Comparison of ENCODE assay signal across 8 cellular contexts in the genomic region with DNA sequence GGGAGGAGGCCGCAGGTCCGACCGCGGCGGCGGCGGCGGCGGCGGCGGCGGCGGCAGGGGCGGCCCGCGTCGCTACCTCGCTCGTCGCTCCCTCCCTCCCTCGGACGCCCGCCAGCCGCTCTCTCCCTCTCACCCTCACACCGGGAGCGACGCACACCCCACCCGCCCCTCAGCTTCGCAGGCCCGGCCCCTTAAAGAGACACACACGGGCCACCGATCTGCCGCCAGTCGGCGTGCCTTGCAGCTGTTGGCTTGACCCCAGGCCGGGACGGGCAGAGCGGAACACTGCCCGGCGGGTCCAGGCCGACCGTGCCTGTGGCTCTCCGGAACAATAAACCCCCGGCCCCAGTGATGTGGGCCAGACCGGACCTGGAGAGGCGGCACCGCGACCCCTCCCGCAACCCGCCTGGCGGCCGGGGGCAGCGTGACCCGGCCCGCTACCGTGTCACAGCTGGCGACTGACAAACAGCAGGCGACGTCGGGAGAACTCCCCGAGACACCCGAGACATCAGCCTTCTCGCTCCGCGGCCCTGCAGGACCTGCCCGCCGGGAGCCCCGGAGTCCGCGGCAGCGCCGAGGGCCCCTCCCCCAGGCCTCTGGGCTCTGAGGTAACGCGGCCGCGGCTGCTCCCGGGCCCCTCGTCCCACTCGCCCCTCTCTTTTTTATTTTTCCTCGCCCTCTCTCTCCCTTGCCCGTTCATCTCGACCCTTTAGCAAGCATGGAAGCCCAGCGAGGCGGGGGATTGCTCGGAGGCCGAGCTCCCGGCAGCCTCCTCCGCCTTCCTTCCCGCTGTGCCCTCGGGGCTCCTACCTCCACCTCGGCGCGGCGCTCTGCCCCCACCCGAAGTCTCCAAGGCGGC. TPM values are rescaled to one million over a fixed set of nuclear protein-coding genes. Genes with fewer than 3 reads are reported as not detected.
DNase-seq lines count a peak whose midpoint lies in the region; ATAC-seq, FAIRE-seq and TF ChIP-seq lines count a peak whose summit lies in the region.

Gene SETD2 (minus strand): TSS at position 124 of the 859 bp plus-strand sequence. CDS start 189 bp downstream, outside the sequence.

- H3K27me3 ChIP-seq in iPS-20b (ENCODE audit: insufficient read depth, low read length): no peaks in the 10 kb centered on the region

- peak; percentile 84 to 90 for DNase-seq in A549 (ENCODE audit: low read depth in 1 of 2, low spot score in 1 of 2)
- DNase-seq in NCI-H2171 (lab: John Stamatoyannopoulos, UW): peak; percentile 63
- DNase-seq in T47D (ENCODE audit: low read depth in 1 of 2, low spot score in 1 of 2): peak; percentile 82 to 92

- peak; percentile 47 for TF ChIP-seq POLR2A in A549 (IDR thresholded peaks at IDR 0.05; ENCODE audit: low read length)

- no peak for TF ChIP-seq EP300 in A549 (IDR thresholded peaks at IDR 0.05)

- peak within 1 kb of the TSS; percentile 93 for H3K9ac ChIP-seq in iPS-20b (ENCODE audit: low read depth, low read length)

- peak; percentile 26; a peak in 2 of 5 replicates for TF ChIP-seq RAD21 in A549 (conservative IDR thresholded peaks at IDR 0.05 in 1 of 2, IDR thresholded peaks at IDR 0.05 in 1 of 2)

- TF ChIP-seq CTCF in A549 (IDR thresholded peaks at IDR 0.05) (peak; percentile 26; the same call in 2 of the 3 replicates), VCaP (conservative IDR thresholded peaks at IDR 0.05) (peak; percentile 33; the same call in 1 of the 2 replicates)

- POLR2A ChIA-PET in A549 (lab: Yijun Ruan, JAX): interaction anchor here (0.5 to 2.0 kb wide), 7 partner anchors 19 to 216 kb away, joined by 3 to 6 read pairs (median 3); partner anchors contain the start of genes KIF9, KLHL18, NBEAL2 and PTPN23

- peak within 1 kb of the TSS; percentile 89 for H3K4me2 ChIP-seq in A549

- H3K27ac ChIP-seq in A549 (peak within 1 kb of the TSS; percentile 98 to 99), VCaP (peak within 1 kb of the TSS; percentile 98), iPS-20b (ENCODE audit: low read length) (peak within 1 kb of the TSS; percentile 96), skin epidermis (peak within 1 kb of the TSS; percentile 91 to 99 (median 95))

- CTCF ChIA-PET in A549 (lab: Yijun Ruan, JAX): interaction anchor here (0.6 to 1.5 kb wide), 11 partner anchors 9 to 216 kb away, joined by 3 to 4 read pairs (median 3); partner anchors contain the start of gene PTPN23

- ATAC-seq in A549: peak; percentile 96 to 97
- peak; percentile 60 for ATAC-seq in GM18520 (IDR thresholded peaks at IDR 0.05; ENCODE audit: unreplicated experiment)
- peak; percentile 34 for ATAC-seq in HG03060 (IDR thresholded peaks at IDR 0.05; ENCODE audit: low read depth, unreplicated experiment)

- in situ Hi-C loops in T47D (cut with HindIII; ENCODE audit: low pct_unique_long_range_greater_than_20kb, low sequenced_read_pairs): no loop called here

- no peak for FAIRE-seq in A549 (lab: Jason Lieb, UNC)

- H3K4me1 ChIP-seq in A549 (peaks cover 26% of the 10 kb centered on the region), iPS-20b (ENCODE audit: insufficient read depth, low read length) (peaks cover 21% of the 10 kb centered on the region)

- H3K36me3 ChIP-seq in iPS-20b (ENCODE audit: insufficient read depth, low read depth, low read length): no peaks in the 10 kb centered on the region

- H3K4me3 ChIP-seq in A549: peak within 1 kb of the TSS; percentile 95
- peak within 1 kb of the TSS; percentile 93 for H3K4me3 ChIP-seq in iPS-20b (ENCODE audit: low read length)
- H3K4me3 ChIP-seq in skin epidermis: peak within 1 kb of the TSS; percentile 68 to 99 (median 80)

- no peaks in the 10 kb centered on the region for H3K9me3 ChIP-seq in A549
- H3K9me3 ChIP-seq in iPS-20b (ENCODE audit: insufficient read depth, low read depth, low read length): no peaks in the 10 kb centered on the region

- WGBS in A549 (ENCODE audit: missing lambda C conversion rate): 2% methylated on average over 28 of the region's 96 CpGs

TF ChIP-seq in A549, 52 proteins besides CTCF, POLR2A, EP300 and RAD21:
- no peak for TF ChIP-seq SMC3 (IDR thresholded peaks at IDR 0.05)
- TF ChIP-seq, protein P1, sequence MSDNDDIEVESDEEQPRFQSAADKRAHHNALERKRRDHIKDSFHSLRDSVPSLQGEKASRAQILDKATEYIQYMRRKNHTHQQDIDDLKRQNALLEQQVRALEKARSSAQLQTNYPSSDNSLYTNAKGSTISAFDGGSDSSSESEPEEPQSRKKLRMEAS (IDR thresholded peaks at IDR 0.05): peak; percentile 79
- TF ChIP-seq ATOH8 (CRISPR knock-in tag; IDR thresholded peaks at IDR 0.05; ENCODE audit: low read depth): no peak
- no peak for TF ChIP-seq MAZ (IDR thresholded peaks at IDR 0.05; ENCODE audit: borderline replicate concordance, low read depth, low read length)
- TF ChIP-seq ZFP36 (IDR thresholded peaks at IDR 0.05; ENCODE audit: borderline replicate concordance, partially characterized antibody): no peak
- peak in 1 of 2 experiments; percentile 49; a peak in 1 of 5 replicates for TF ChIP-seq JUN (IDR thresholded peaks at IDR 0.05)
- TF ChIP-seq JUNB (IDR thresholded peaks at IDR 0.05): no peak
- no peak for TF ChIP-seq GATA3 (IDR thresholded peaks at IDR 0.05; ENCODE audit: borderline replicate concordance)
- TF ChIP-seq HOXB13 (CRISPR knock-in tag; IDR thresholded peaks at IDR 0.05; ENCODE audit: low read depth): no peak
- no peak for TF ChIP-seq RARB (CRISPR knock-in tag; IDR thresholded peaks at IDR 0.05)
- TF ChIP-seq E2F6 (IDR thresholded peaks at IDR 0.05; ENCODE audit: borderline replicate concordance, low read depth): no peak
- no peak for TF ChIP-seq NFE2L2 (conservative IDR thresholded peaks at IDR 0.05; ENCODE audit: low read length)
- 0 out of 2 replicates have a peak, but pooled peaks have one; percentile 37 for TF ChIP-seq KDM5A (IDR thresholded peaks at IDR 0.05)
- TF ChIP-seq FOXS1 (CRISPR knock-in tag; IDR thresholded peaks at IDR 0.05): no peak
- TF ChIP-seq ZNF302 (CRISPR knock-in tag; IDR thresholded peaks at IDR 0.05): no peak
- TF ChIP-seq TP53 (CRISPR knock-in tag; IDR thresholded peaks at IDR 0.05): no peak
- peak; percentile 72 for TF ChIP-seq PHF8 (IDR thresholded peaks at IDR 0.05; ENCODE audit: borderline replicate concordance, low read depth)
- TF ChIP-seq BCL3 (IDR thresholded peaks at IDR 0.05): no peak; the same call in 2 of the 3 replicates
- no peak for TF ChIP-seq MYC (IDR thresholded peaks at IDR 0.05; ENCODE audit: borderline replicate concordance, low read length)
- TF ChIP-seq SREBF2 (IDR thresholded peaks at IDR 0.05): no peak
- no peak for TF ChIP-seq CEBPB (IDR thresholded peaks at IDR 0.05)
- TF ChIP-seq FOSL2 (IDR thresholded peaks at IDR 0.05): no peak
- TF ChIP-seq FOSL2 (CRISPR knock-in tag; IDR thresholded peaks at IDR 0.05): no peak
- TF ChIP-seq, protein P2, sequence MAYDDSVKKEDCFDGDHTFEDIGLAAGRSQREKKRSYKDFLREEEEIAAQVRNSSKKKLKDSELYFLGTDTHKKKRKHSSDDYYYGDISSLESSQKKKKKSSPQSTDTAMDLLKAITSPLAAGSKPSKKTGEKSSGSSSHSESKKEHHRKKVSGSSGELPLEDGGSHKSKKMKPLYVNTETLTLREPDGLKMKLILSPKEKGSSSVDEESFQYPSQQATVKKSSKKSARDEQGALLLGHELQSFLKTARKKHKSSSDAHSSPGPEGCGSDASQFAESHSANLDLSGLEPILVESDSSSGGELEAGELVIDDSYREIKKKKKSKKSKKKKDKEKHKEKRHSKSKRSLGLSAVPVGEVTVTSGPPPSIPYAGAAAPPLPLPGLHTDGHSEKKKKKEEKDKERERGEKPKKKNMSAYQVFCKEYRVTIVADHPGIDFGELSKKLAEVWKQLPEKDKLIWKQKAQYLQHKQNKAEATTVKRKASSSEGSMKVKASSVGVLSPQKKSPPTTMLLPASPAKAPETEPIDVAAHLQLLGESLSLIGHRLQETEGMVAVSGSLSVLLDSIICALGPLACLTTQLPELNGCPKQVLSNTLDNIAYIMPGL (CRISPR knock-in tag; IDR thresholded peaks at IDR 0.05; ENCODE audit: borderline replicate concordance): no peak

RNA-seq across cellular contexts. Expression of gene SETD2, which starts in this region (rescaled TPM):
- polyA plus RNA-seq in A549 (2011; rRNA removed) (24.8 and 26.1 TPM in 2 replicates), A549 (2017; fragmentation: RNase III; extraction: RNeasy Plus Mini Kit Qiagen cat#74134 plus additional on column Dnase treatment) (16.8 to 18.1 TPM (median 17.0 TPM) in 3 replicates)
- polyA plus RNA-seq in A549 (2012; cell fraction: cytosol; rRNA removed): 6.9 and 8.1 TPM in 2 replicates
- 8.4 and 11.7 TPM in 2 replicates for polyA plus RNA-seq in A549 (2012; cell fraction: nucleus; rRNA removed)
- polyA minus RNA-seq in A549 (2011; rRNA and poly(A)+ RNA removed): 32.4 and 36.9 TPM in 2 replicates

Comparison
In these comparisons a context has a peak if more than half of its experiments do, and no peak if none do; other contexts are left out.
1. Peak in every context shown above with its lines: DNase-seq, ATAC-seq, H3K4me3 ChIP-seq and H3K27ac ChIP-seq.
2. ATAC-seq: peak in every context shown above with its lines; median percentile 96 in A549; 60 in GM18520; 34 in HG03060.